In genomic region chr7:131108212-131108980, GRCh38 we compare ENCODE assay signal across 8 cellular contexts.
DNase-seq lines count a peak whose midpoint lies in the region; ATAC-seq and TF ChIP-seq lines count a peak whose summit lies in the region.

No MANE protein-coding gene starts in this region.

- no peaks in the 10 kb centered on the region for H3K27me3 ChIP-seq in OCI-LY3 (ENCODE audit: low read depth, low read length)

- no peak for TF ChIP-seq CTCF in OCI-LY3 (IDR thresholded peaks at IDR 0.05; ENCODE audit: low read depth, low read length)
- TF ChIP-seq CTCF in chondrocyte (IDR thresholded peaks at IDR 0.05) = no peak
- no peak for TF ChIP-seq CTCF in type B pancreatic cell (conservative IDR thresholded peaks at IDR 0.05)

- no peak for ATAC-seq in HG03378 (IDR thresholded peaks at IDR 0.05; ENCODE audit: unreplicated experiment)

- H3K9me3 ChIP-seq in OCI-LY3 (ENCODE audit: insufficient read depth, low read length) = no peaks in the 10 kb centered on the region

- H3K27ac Mint-ChIP-seq in chondrocyte (ENCODE audit: unreplicated experiment) = peak overlapping the region; percentile 98
- H3K27ac Mint-ChIP-seq in type B pancreatic cell = peak overlapping the region; percentile 96

- peaks cover 19% of the 10 kb centered on the region; the same call in 1 of the 2 replicates for H4K20me1 ChIP-seq in OCI-LY3 (ENCODE audit: insufficient read depth, low read length)

- H3K4me1 Mint-ChIP-seq in chondrocyte (ENCODE audit: low read depth) (peaks cover 55% of the 10 kb centered on the region), type B pancreatic cell (ENCODE audit: unreplicated experiment) (peaks cover 20% of the 10 kb centered on the region)

- H3K36me3 ChIP-seq in OCI-LY3 (replicated peaks; ENCODE audit: low read depth, low read length) = no peaks in the 10 kb centered on the region

- peak overlapping the region; percentile 46; the same call in 1 of the 2 replicates for H3K27ac ChIP-seq in OCI-LY3 (ENCODE audit: low read length)

- peaks cover 12% of the 10 kb centered on the region; the same call in 1 of the 2 replicates for H3K79me2 ChIP-seq in OCI-LY3 (ENCODE audit: low read length)

- peak overlapping the region; percentile 97 for H3K4me3 Mint-ChIP-seq in chondrocyte (ENCODE audit: unreplicated experiment)
- peak overlapping the region; percentile 98 for H3K4me3 Mint-ChIP-seq in type B pancreatic cell

- H3K9me3 Mint-ChIP-seq in chondrocyte (ENCODE audit: low read depth) (no peaks in the 10 kb centered on the region), type B pancreatic cell (no peaks in the 10 kb centered on the region)

- peak overlapping the region; percentile 71 for H3K9ac ChIP-seq in OCI-LY3 (ENCODE audit: low read length)

- peaks cover 31% of the 10 kb centered on the region for H3K4me1 ChIP-seq in OCI-LY3 (ENCODE audit: low read length)

- H3K36me3 Mint-ChIP-seq in chondrocyte (ENCODE audit: low read depth) (no peaks in the 10 kb centered on the region), type B pancreatic cell (no peaks in the 10 kb centered on the region)

- 0 out of 2 replicates have a peak overlapping the region, but pooled peaks have one; percentile 43 for H2AFZ ChIP-seq in OCI-LY3 (ENCODE audit: low read depth, low read length)

- H3K27me3 Mint-ChIP-seq in chondrocyte (ENCODE audit: low read depth) = peaks cover 4% of the 10 kb centered on the region
- peaks cover 87% of the 10 kb centered on the region for H3K27me3 Mint-ChIP-seq in type B pancreatic cell

- peak overlapping the region; percentile 86 for H3K4me3 ChIP-seq in OCI-LY3 (ENCODE audit: low read length)

- peak overlapping the region; percentile 98 for H3K4me2 ChIP-seq in OCI-LY3 (ENCODE audit: low read length)

- DNase-seq in activated CD8-positive, alpha-beta memory T cell treated with anti-CD3 and anti-CD28 coated beads for 24 hours = peak; percentile 85
- no peak for DNase-seq in activated CD8-positive, alpha-beta memory T cell treated with anti-CD3 and anti-CD28 coated beads, Interleukin-2, amount 50 U/mL, for 4 hours
- DNase-seq in chondrocyte (ENCODE audit: low spot score) = no peak
- peak; percentile 55 for DNase-seq in medulla oblongata (ENCODE audit: extremely low spot score)
- DNase-seq in type B pancreatic cell (ENCODE audit: extremely low spot score, unreplicated experiment) = no peak
- no peak for DNase-seq in activated CD4-positive, CD25-positive, alpha-beta regulatory T cell treated with anti-CD3 and anti-CD28 coated beads, Interleukin-2, amount 50 U/mL, for 72 hours

Comparison
In these comparisons a context has a peak if more than half of its experiments do, and no peak if none do; other contexts are left out.
1. DNase-seq: peak in activated CD8-positive, alpha-beta memory T cell treated with anti-CD3 and anti-CD28 coated beads for 24 hours (single experiment) and medulla oblongata (single experiment); none in activated CD8-positive, alpha-beta memory T cell treated with anti-CD3 and anti-CD28 coated beads, Interleukin-2, amount 50 U/mL, for 4 hours (single experiment), chondrocyte (single experiment), type B pancreatic cell (single experiment) and activated CD4-positive, CD25-positive, alpha-beta regulatory T cell treated with anti-CD3 and anti-CD28 coated beads, Interleukin-2, amount 50 U/mL, for 72 hours (single experiment).